ENCODE assay signal across 1 cellular context in genomic region chr12:6825398-6826124, GRCh38.
A peak's percentile ranks its signal among the peaks of the same experiment; 100 is the strongest.
TF ChIP-seq lines count a peak whose summit lies in the region.

No MANE protein-coding gene starts in this region.

TF ChIP-seq in HepG2, 621 proteins besides CTCF, POLR2A, EP300 and RAD21 (continued from another document and continues in another):
- TF ChIP-seq ZNF773 (CRISPR knock-in tag; IDR thresholded peaks at IDR 0.05; ENCODE audit: borderline replicate concordance) (no peak), ZFP91 (CRISPR knock-in tag; IDR thresholded peaks at IDR 0.05; ENCODE audit: borderline replicate concordance) (peak; percentile 30; the same call in 1 of the 2 replicates), SAFB2 (CRISPR knock-in tag; IDR thresholded peaks at IDR 0.05; ENCODE audit: borderline replicate concordance, low read depth) (peak; percentile 46; the same call in 1 of the 2 replicates), SYNCRIP (IDR thresholded peaks at IDR 0.05; ENCODE audit: insufficient read depth, low read depth, low read length) (no peak), NR2F6 (IDR thresholded peaks at IDR 0.05) (no peak), NR2F6 (CRISPR knock-in tag; IDR thresholded peaks at IDR 0.05) (peak; percentile 8; the same call in 1 of the 2 replicates), LCORL (IDR thresholded peaks at IDR 0.05) (no peak), LCORL (CRISPR knock-in tag; IDR thresholded peaks at IDR 0.05) (peak; percentile 66; the same call in 1 of the 2 replicates), BHLHE40 (IDR thresholded peaks at IDR 0.05; ENCODE audit: low read length) (0 out of 2 replicates have a peak, but pooled peaks have one; percentile 11), ZNF512 (CRISPR knock-in tag; IDR thresholded peaks at IDR 0.05) (no peak), FOXC1 (CRISPR knock-in tag; IDR thresholded peaks at IDR 0.05; ENCODE audit: borderline replicate concordance) (peak; percentile 50; the same call in 1 of the 2 replicates), NCOR1 (IDR thresholded peaks at IDR 0.05; ENCODE audit: borderline replicate concordance, low read length) (no peak), MED13 (CRISPR knock-in tag; IDR thresholded peaks at IDR 0.05) (no peak), NFKB2 (CRISPR knock-in tag; IDR thresholded peaks at IDR 0.05; ENCODE audit: borderline replicate concordance) (peak; percentile 48; the same call in 1 of the 2 replicates), PCBP1 (IDR thresholded peaks at IDR 0.05; ENCODE audit: borderline replicate concordance, low read depth, low read length) (0 out of 2 replicates have a peak, but pooled peaks have one; percentile 17), KDM2A (CRISPR knock-in tag; IDR thresholded peaks at IDR 0.05; ENCODE audit: borderline replicate concordance, low read depth) (peak; percentile 69; the same call in 1 of the 2 replicates), ZNF83 (CRISPR knock-in tag; IDR thresholded peaks at IDR 0.05; ENCODE audit: borderline replicate concordance) (0 out of 2 replicates have a peak, but pooled peaks have one; percentile 48), MLX (CRISPR knock-in tag; IDR thresholded peaks at IDR 0.05) (0 out of 2 replicates have a peak, but pooled peaks have one; percentile 46), NONO (IDR thresholded peaks at IDR 0.05) (no peak), NONO (CRISPR knock-in tag; conservative IDR thresholded peaks at IDR 0.05) (peak; percentile 53; the same call in 1 of the 2 replicates), ZFX (CRISPR knock-in tag; IDR thresholded peaks at IDR 0.05; ENCODE audit: low read depth) (0 out of 2 replicates have a peak, but pooled peaks have one; percentile 14), ZNF431 (CRISPR knock-in tag; IDR thresholded peaks at IDR 0.05; ENCODE audit: borderline replicate concordance, low read depth) (0 out of 2 replicates have a peak, but pooled peaks have one; percentile 34), ARID4A (CRISPR knock-in tag; IDR thresholded peaks at IDR 0.05; ENCODE audit: borderline replicate concordance) (peak; percentile 21; the same call in 1 of the 2 replicates), AGO1 (IDR thresholded peaks at IDR 0.05; ENCODE audit: low read depth, low read length, poor library complexity, severe bottlenecking) (peak; percentile 97), KDM3A (CRISPR knock-in tag; IDR thresholded peaks at IDR 0.05; ENCODE audit: low read depth) (no peak), MATR3 (CRISPR knock-in tag; IDR thresholded peaks at IDR 0.05) (no peak), ZNF562 (CRISPR knock-in tag; IDR thresholded peaks at IDR 0.05; ENCODE audit: borderline replicate concordance) (no peak), ZNF557 (CRISPR knock-in tag; IDR thresholded peaks at IDR 0.05) (no peak), PHF20 (CRISPR knock-in tag; IDR thresholded peaks at IDR 0.05) (peak; percentile 53; the same call in 1 of the 2 replicates), ZNF674 (CRISPR knock-in tag; IDR thresholded peaks at IDR 0.05; ENCODE audit: low read depth) (no peak), ONECUT2 (CRISPR knock-in tag; IDR thresholded peaks at IDR 0.05) (no peak), ZNF292 (CRISPR knock-in tag; IDR thresholded peaks at IDR 0.05; ENCODE audit: borderline replicate concordance, low read depth) (0 out of 2 replicates have a peak, but pooled peaks have one; percentile 17), ZBTB49 (CRISPR knock-in tag; IDR thresholded peaks at IDR 0.05; ENCODE audit: borderline replicate concordance) (no peak), ZNF501 (CRISPR knock-in tag; IDR thresholded peaks at IDR 0.05) (0 out of 2 replicates have a peak, but pooled peaks have one; percentile 15), CREM (IDR thresholded peaks at IDR 0.05) (no peak), CREM (CRISPR knock-in tag; IDR thresholded peaks at IDR 0.05) (no peak), CSRNP2 (CRISPR knock-in tag; conservative IDR thresholded peaks at IDR 0.05; ENCODE audit: low read depth) (no peak), E2F1 (CRISPR knock-in tag; IDR thresholded peaks at IDR 0.05) (no peak), HMGXB4 (CRISPR knock-in tag; IDR thresholded peaks at IDR 0.05; ENCODE audit: borderline replicate concordance in 1 of 2, low read depth in 1 of 2) (peak; percentile 28 to 56; a peak in 2 of 4 replicates), ATRX (CRISPR knock-in tag; IDR thresholded peaks at IDR 0.05; ENCODE audit: borderline replicate concordance) (no peak), ZNF512B (CRISPR knock-in tag; IDR thresholded peaks at IDR 0.05; ENCODE audit: borderline replicate concordance) (peak; percentile 41; the same call in 1 of the 2 replicates), AHR (CRISPR knock-in tag; IDR thresholded peaks at IDR 0.05) (no peak), ZNF713 (CRISPR knock-in tag; IDR thresholded peaks at IDR 0.05) (0 out of 2 replicates have a peak, but pooled peaks have one; percentile 44), DNMT1 (CRISPR knock-in tag; IDR thresholded peaks at IDR 0.05) (peak; percentile 39; the same call in 1 of the 2 replicates), ZKSCAN5 (CRISPR knock-in tag; IDR thresholded peaks at IDR 0.05) (no peak), ZNF564 (CRISPR knock-in tag; IDR thresholded peaks at IDR 0.05) (no peak), DR1 (CRISPR knock-in tag; IDR thresholded peaks at IDR 0.05) (no peak)
